In genomic region chr4:153241295-153241694, GRCh38 we compare ENCODE assay signal across 1 cellular context.
TF ChIP-seq lines count a peak whose summit lies in the region.

No MANE protein-coding gene starts in this region.

TF ChIP-seq in GM12878, 131 proteins besides CTCF, POLR2A, EP300 and RAD21:
- peak; percentile 37 for TF ChIP-seq BCL3 (IDR thresholded peaks at IDR 0.05; ENCODE audit: borderline replicate concordance, insufficient read depth, low read depth, low read length, poor library complexity, severe bottlenecking)
- TF ChIP-seq FOS (IDR thresholded peaks at IDR 0.05; ENCODE audit: borderline replicate concordance, extremely low read depth, insufficient read length), result no peak
